9 cellular contexts compared by ENCODE assay signal in the genomic region with DNA sequence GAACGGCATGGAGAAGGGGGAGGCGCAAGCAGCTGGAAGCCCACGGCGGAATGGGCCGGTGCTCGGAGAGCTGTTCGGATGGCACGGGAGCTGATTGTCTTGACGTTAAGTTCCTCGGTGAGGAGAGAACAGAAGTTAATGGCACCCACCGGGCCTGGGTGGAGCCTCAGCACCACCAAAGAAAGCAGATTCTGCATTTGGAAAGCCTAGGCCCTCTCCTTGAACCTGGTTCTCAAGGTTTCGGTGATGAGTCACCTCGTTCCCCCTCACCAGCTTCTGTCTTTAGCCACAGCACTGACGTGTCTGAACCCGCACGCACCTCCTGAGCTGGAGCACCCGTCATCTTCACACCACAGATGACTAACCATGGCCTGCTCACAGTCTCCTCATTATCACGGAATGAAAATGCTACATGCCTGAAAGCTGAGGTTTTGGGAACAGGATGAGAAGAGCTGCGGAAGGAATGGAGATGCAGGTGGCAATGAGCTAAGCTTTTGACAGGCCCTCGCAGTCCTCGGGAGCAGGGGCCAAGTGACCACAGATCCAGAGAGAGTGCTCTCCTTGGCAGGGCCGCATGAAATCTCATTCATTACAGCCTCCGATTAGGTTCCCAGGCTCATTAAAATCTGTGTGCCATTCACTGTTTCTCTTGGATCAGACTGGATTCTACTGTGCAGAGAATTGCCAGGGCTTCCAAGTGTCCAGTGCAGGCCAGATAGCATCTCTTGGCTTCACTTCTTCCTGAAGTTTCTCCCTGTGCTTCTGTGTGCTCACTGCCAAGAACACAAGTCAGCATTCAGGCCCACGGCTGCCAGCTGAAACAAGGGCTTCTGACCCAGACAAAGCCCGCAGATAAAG.
DNase-seq lines count a peak whose midpoint lies in the region; ATAC-seq, FAIRE-seq and TF ChIP-seq lines count a peak whose summit lies in the region.
"Had no signal": no experiment of that assay in that cellular context is flagged by ENCODE, and none has a peak within 500 bp of the region (broad histone marks: within the 10 kb centered on the region; RNA-seq: fewer than 3 reads in every experiment).

No MANE protein-coding gene starts in this region.

- no peak overlapping the region for H2BK15ac ChIP-seq in IMR-90 (ENCODE audit: low read depth, low read length)

- TF ChIP-seq EP300 in GM12878 (IDR thresholded peaks at IDR 0.05; ENCODE audit: borderline replicate concordance in 1 of 2, control insufficient read depth in 1 of 2, low read depth in 2 of 2, low read length in 2 of 2) = peak; percentile 99 to 100

- RAD21 ChIA-PET in GM12878 (lab: Charles Lee; ENCODE audit: unreplicated experiment) = interaction anchor here (0.7 to 2.3 kb wide), 14 partner anchors 11 to 172 kb away, joined by 3 to 10 read pairs (median 4); a partner anchor contains a TSS

- H3K18ac ChIP-seq in IMR-90 (ENCODE audit: low read depth, low read length) = no peak overlapping the region

- H3K27me3 ChIP-seq in IMR-90 (ENCODE audit: control insufficient read depth, insufficient read depth, low read length) = peaks cover 42% of the 10 kb centered on the region
- H3K27me3 ChIP-seq in GM12878 (replicated peaks in 1 of 2; ENCODE audit: control insufficient read depth in 2 of 2, insufficient read depth in 2 of 2, low read length in 1 of 2) = no peaks in the 10 kb centered on the region

- no peak overlapping the region for H4K8ac ChIP-seq in IMR-90 (ENCODE audit: low read depth in 2 of 2, low read length in 2 of 2)

- H3K23ac ChIP-seq in IMR-90 (ENCODE audit: low read depth, low read length) = no peak overlapping the region

- H3K4me3 ChIP-seq in IMR-90 (ENCODE audit: insufficient read depth, low read depth, low read length) (no peak overlapping the region), GM12878 (peak overlapping the region; percentile 44; the same call in 1 of the 2 replicates)

- H4K5ac ChIP-seq in IMR-90 (ENCODE audit: low read depth, low read length) = no peak overlapping the region

- H3K4me2 ChIP-seq in IMR-90 (ENCODE audit: low read depth, low read length) (no peak overlapping the region; the same call in 1 of the 2 replicates), GM12878 (ENCODE audit: control insufficient read depth, insufficient read depth) (peak overlapping the region; percentile 85)

- H3K56ac ChIP-seq in IMR-90 (ENCODE audit: extremely low read depth, insufficient read depth, low read length) = no peak overlapping the region

- TF ChIP-seq RAD21 in IMR-90 (IDR thresholded peaks at IDR 0.05; ENCODE audit: low read length) (no peak), GM12878 (IDR thresholded peaks at IDR 0.05; ENCODE audit: insufficient read depth, low read depth, low read length) (peak; percentile 21; the same call in 1 of the 2 replicates)

- H3K9ac ChIP-seq in IMR-90 (ENCODE audit: low read depth, low read length) (no peak overlapping the region), GM12878 (ENCODE audit: control insufficient read depth, insufficient read depth, low read length) (peak overlapping the region; percentile 73)

- no peak overlapping the region for H2AK5ac ChIP-seq in IMR-90 (ENCODE audit: low read depth, low read length)

- H3K79me1 ChIP-seq in IMR-90 (ENCODE audit: low read depth in 1 of 2, low read length in 2 of 2) = no peaks in the 10 kb centered on the region

- H4K20me1 ChIP-seq in IMR-90 (ENCODE audit: insufficient read depth, low read length) (peaks cover 10% of the 10 kb centered on the region; the same call in 1 of the 2 replicates), GM12878 (ENCODE audit: control insufficient read depth, insufficient read depth) (no peaks in the 10 kb centered on the region)

- FAIRE-seq in GM12878 (lab: Jason Lieb, UNC) = peak; percentile 94

- CTCF ChIA-PET in IMR-90 (lab: Yijun Ruan, JAX) (no interaction called here), GM12878 (lab: Yijun Ruan, JAX) (interaction anchor here (0.6 to 3.3 kb wide), 7 partner anchors 25 to 417 kb away, joined by 3 to 16 read pairs (median 3); no protein-coding TSS in a partner anchor)

- dilution Hi-C loops in IMR-90 (cut with HindIII; ENCODE audit: low sequenced_read_pairs, unreplicated experiment) = no loop called here

- peak; percentile 94 to 95 for ATAC-seq in activated CD4-positive, CD25-positive, alpha-beta regulatory T cell treated with anti-CD3 and anti-CD28 coated beads, Interleukin-2, amount 50 U/mL, for 24 hours
- peak; percentile 92 for ATAC-seq in IMR-90 (ENCODE audit: low read depth)
- ATAC-seq in GM12878 = peak; percentile 94

- H3K9me3 ChIP-seq in IMR-90 (ENCODE audit: control insufficient read depth, insufficient read depth, low read length) = no peaks in the 10 kb centered on the region
- H3K9me3 ChIP-seq in GM12878 (replicated peaks; ENCODE audit: control insufficient read depth, insufficient read depth, low read length) = no peaks in the 10 kb centered on the region; the same call in 2 of the 3 replicates

- H4K91ac ChIP-seq in IMR-90 (ENCODE audit: insufficient read depth, low read depth, low read length) = no peak overlapping the region; the same call in 1 of the 2 replicates

- no peak overlapping the region for H3K4ac ChIP-seq in IMR-90 (ENCODE audit: low read depth, low read length)

- no peak overlapping the region for H2BK5ac ChIP-seq in IMR-90 (ENCODE audit: low read depth, low read length, poor library complexity, severe bottlenecking)

- no peak overlapping the region; the same call in 1 of the 2 replicates for H3K14ac ChIP-seq in IMR-90 (replicated peaks; ENCODE audit: low read depth, low read length)

- no TSS peak for BruUV-seq in IMR-90 (replicated peaks; lab: Mats Ljungman, UMichigan)
- BruUV-seq in GM12878 (replicated peaks; lab: Mats Ljungman, UMichigan) = TSS peak; percentile 98

- no peak overlapping the region for H3K27ac ChIP-seq in IMR-90 (ENCODE audit: insufficient read depth, low read length)
- H3K27ac ChIP-seq in GM12878 (ENCODE audit: control insufficient read depth, insufficient read depth) = peak overlapping the region; percentile 89
- H3K27ac ChIP-seq: 22Rv1 had no signal

- 73% methylated on average over 16 of the region's 25 CpGs; no CpG with 5 or more reads in 1 of the 2 experiments for WGBS in IMR-90 (ENCODE audit: extremely low coverage in 2 of 2, insufficient read length in 1 of 2), 2 experiments
- WGBS in GM12878 (ENCODE audit: insufficient coverage, insufficient replicate concordance, low lambda C conversion rate, missing lambda C conversion rate) = 8% methylated on average over 25 of the region's 25 CpGs

- no peak for TF ChIP-seq CTCF in IMR-90 (conservative IDR thresholded peaks at IDR 0.05; ENCODE audit: low read depth, low read length)
- TF ChIP-seq CTCF in GM12878 (IDR thresholded peaks at IDR 0.05 in 2 of 3, conservative IDR thresholded peaks at IDR 0.05 in 1 of 3; ENCODE audit: control insufficient read depth in 2 of 3, extremely low read depth in 1 of 3, insufficient read depth in 1 of 3, low read depth in 3 of 3, low read length in 3 of 3) = no peak

- TF ChIP-seq POLR2A in IMR-90 (IDR thresholded peaks at IDR 0.05; ENCODE audit: low read depth, low read length) = peak; percentile 26; the same call in 1 of the 2 replicates
- peak; percentile 69; the same call in 1 of the 2 replicates for TF ChIP-seq POLR2A in GM12878 (IDR thresholded peaks at IDR 0.05; ENCODE audit: low read depth, low read length)

- H2BK20ac ChIP-seq in IMR-90 (ENCODE audit: low read depth, low read length) = no peak overlapping the region

- H2AK9ac ChIP-seq in IMR-90 (replicated peaks; ENCODE audit: low read depth, low read length, poor library complexity) = peak overlapping the region; percentile 30

- peak overlapping the region; percentile 54 for H2AFZ ChIP-seq in IMR-90 (replicated peaks; ENCODE audit: low read length, poor library complexity)
- H2AFZ ChIP-seq in GM12878 (ENCODE audit: control insufficient read depth, low read depth, low read length) = peak overlapping the region; percentile 68

- POLR2A ChIA-PET in IMR-90 (lab: Charles Lee; ENCODE audit: unreplicated experiment) (no interaction called here), GM12878 (lab: Charles Lee) (interaction anchor here (0.6 to 1.8 kb wide), 7 partner anchors 8 to 138 kb away, joined by 3 to 11 read pairs (median 4); no protein-coding TSS in a partner anchor)

- intact Hi-C loops in IMR-90 (cut with micrococcal nuclease) = no loop called here
- intact Hi-C loops in GM12878 (cut with micrococcal nuclease; ENCODE audit: unreplicated experiment) = loop anchor here (1.0 to 10.0 kb wide), 6 partner anchors 60 to 140 kb away; a partner anchor contains a TSS

- DNase-seq in activated CD4-positive, CD25-positive, alpha-beta regulatory T cell (lab: John Stamatoyannopoulos, UW) = no peak
- DNase-seq in IMR-90 = peak; percentile 99
- peak; percentile 96 for DNase-seq in GM12878 (ENCODE audit: low read depth, low spot score)
- DNase-seq in medulla oblongata (ENCODE audit: extremely low spot score) = peak; percentile 76
- DNase-seq in superior temporal gyrus (ENCODE audit: extremely low spot score) = peak; percentile 28
- DNase-seq in NCI-H82 (lab: John Stamatoyannopoulos, UW) = no peak
- DNase-seq in NCI-H748 (lab: John Stamatoyannopoulos, UW; ENCODE audit: unreplicated experiment) = no peak

- H3K79me2 ChIP-seq in GM12878 (ENCODE audit: control insufficient read depth, insufficient read depth, low read length) = no peaks in the 10 kb centered on the region

- in situ Hi-C loops in IMR-90 (cut with MboI; ENCODE audit: low sequenced_read_pairs) (loop anchor here (5.0 kb wide), 1 partner anchor 97 kb away; a partner anchor contains a TSS), GM12878 (cut with MboI) (no loop called here)

- H3K36me3 ChIP-seq in IMR-90 (ENCODE audit: control insufficient read depth, insufficient read depth, low read length) (no peaks in the 10 kb centered on the region), GM12878 (ENCODE audit: control insufficient read depth in 2 of 2, insufficient read depth in 2 of 2, low read length in 1 of 2) (no peaks in the 10 kb centered on the region)

- H3K9me1 ChIP-seq in IMR-90 (ENCODE audit: insufficient read depth, low read length) = no peaks in the 10 kb centered on the region; the same call in 1 of the 2 replicates

- H3K4me1 ChIP-seq in IMR-90 (ENCODE audit: control insufficient read depth, insufficient read depth, low read length) = peaks cover 4% of the 10 kb centered on the region
- H3K4me1 ChIP-seq in GM12878 (ENCODE audit: control insufficient read depth, insufficient read depth, low read length) = peaks cover 30% of the 10 kb centered on the region

- no peak overlapping the region for H2BK120ac ChIP-seq in IMR-90 (ENCODE audit: low read depth, low read length)

- SMC1A ChIA-PET in GM12878 (lab: Charles Lee; ENCODE audit: uncharacterized antibody, unreplicated experiment) = interaction anchor here (0.6 to 2.5 kb wide), 16 partner anchors 22 to 172 kb away, joined by 3 to 14 read pairs (median 4); no protein-coding TSS in a partner anchor

TF ChIP-seq in IMR-90, 13 proteins besides CTCF, POLR2A, EP300 and RAD21 (continues in another document):
- TF ChIP-seq RCOR1 (IDR thresholded peaks at IDR 0.05; ENCODE audit: insufficient replicate concordance, low read length) (peak; percentile 95), BHLHE40 (IDR thresholded peaks at IDR 0.05; ENCODE audit: low read depth, low read length) (peak; percentile 93)

Comparison
In these comparisons a context has a peak if more than half of its experiments do, and no peak if none do; other contexts are left out.
1. DNase-seq: peak in IMR-90 (single experiment), GM12878 (single experiment), medulla oblongata (single experiment) and superior temporal gyrus (single experiment); none in activated CD4-positive, CD25-positive, alpha-beta regulatory T cell (0 of 4), NCI-H82 (single experiment) and NCI-H748 (single experiment).
2. Peak in every context shown above with its lines, with median percentiles within 50 percentile points of each other: ATAC-seq.